2 cellular contexts compared by ENCODE assay signal in the genomic region with DNA sequence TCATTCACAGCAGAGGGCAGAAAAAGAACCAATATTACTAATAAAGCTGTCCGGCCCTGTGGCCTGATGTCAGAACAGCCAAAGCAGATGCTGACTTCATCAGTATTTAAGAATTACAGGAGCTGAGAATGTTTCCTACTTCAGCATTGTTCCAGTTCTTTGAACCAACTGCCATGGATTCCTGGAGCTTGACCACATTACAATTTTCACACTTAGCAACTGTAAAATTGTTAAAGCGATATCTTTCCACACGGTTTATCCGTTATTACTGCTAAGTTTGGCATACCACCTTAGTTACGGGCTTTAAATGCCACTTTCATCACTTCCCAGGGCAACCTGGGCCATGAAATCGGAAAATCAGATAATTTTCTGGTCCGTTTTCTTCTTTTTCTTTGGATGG.
TF ChIP-seq lines count a peak whose summit lies in the region.

No MANE protein-coding gene starts in this region.

TF ChIP-seq in H1, 55 proteins besides CTCF, POLR2A, EP300 and RAD21:
- TF ChIP-seq TAF7 (optimal IDR thresholded peaks at IDR 0.05; ENCODE audit: borderline replicate concordance, low read depth, low read length) (no peak), ASH2L (IDR thresholded peaks at IDR 0.05; ENCODE audit: low read length) (no peak), SUZ12 (IDR thresholded peaks at IDR 0.05; ENCODE audit: low read length) (no peak), CBX8 (IDR thresholded peaks at IDR 0.05; ENCODE audit: borderline replicate concordance, low read depth, low read length) (no peak), SAP30 (IDR thresholded peaks at IDR 0.05; ENCODE audit: insufficient read depth, insufficient replicate concordance, low read length) (no peak), KDM4A (IDR thresholded peaks at IDR 0.05; ENCODE audit: low read depth, low read length, severe bottlenecking) (no peak), POLR2AphosphoS5 (IDR thresholded peaks at IDR 0.05; ENCODE audit: low read depth, low read length) (no peak), RBBP5 (IDR thresholded peaks at IDR 0.05; ENCODE audit: borderline replicate concordance, low read depth, low read length) (no peak), TEAD4 (IDR thresholded peaks at IDR 0.05; ENCODE audit: low read depth, low read length) (no peak), KDM5A (IDR thresholded peaks at IDR 0.05; ENCODE audit: low read length) (no peak), NRF1 (IDR thresholded peaks at IDR 0.05; ENCODE audit: low read depth, low read length) (no peak), EGR1 (IDR thresholded peaks at IDR 0.05; ENCODE audit: borderline replicate concordance, low read depth, low read length) (no peak), CHD2 (IDR thresholded peaks at IDR 0.05; ENCODE audit: low read length) (no peak)
- TF ChIP-seq, protein P1, sequence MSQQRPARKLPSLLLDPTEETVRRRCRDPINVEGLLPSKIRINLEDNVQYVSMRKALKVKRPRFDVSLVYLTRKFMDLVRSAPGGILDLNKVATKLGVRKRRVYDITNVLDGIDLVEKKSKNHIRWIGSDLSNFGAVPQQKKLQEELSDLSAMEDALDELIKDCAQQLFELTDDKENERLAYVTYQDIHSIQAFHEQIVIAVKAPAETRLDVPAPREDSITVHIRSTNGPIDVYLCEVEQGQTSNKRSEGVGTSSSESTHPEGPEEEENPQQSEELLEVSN (IDR thresholded peaks at IDR 0.05), result no peak

TF ChIP-seq in SK-N-SH, 30 proteins besides CTCF, POLR2A, EP300 and RAD21:
- TF ChIP-seq TEAD4 (IDR thresholded peaks at IDR 0.05; ENCODE audit: borderline replicate concordance, insufficient read depth), result no peak
- no peak for TF ChIP-seq SMC3 (IDR thresholded peaks at IDR 0.05; ENCODE audit: low read depth, low read length)
- TF ChIP-seq, protein P2, sequence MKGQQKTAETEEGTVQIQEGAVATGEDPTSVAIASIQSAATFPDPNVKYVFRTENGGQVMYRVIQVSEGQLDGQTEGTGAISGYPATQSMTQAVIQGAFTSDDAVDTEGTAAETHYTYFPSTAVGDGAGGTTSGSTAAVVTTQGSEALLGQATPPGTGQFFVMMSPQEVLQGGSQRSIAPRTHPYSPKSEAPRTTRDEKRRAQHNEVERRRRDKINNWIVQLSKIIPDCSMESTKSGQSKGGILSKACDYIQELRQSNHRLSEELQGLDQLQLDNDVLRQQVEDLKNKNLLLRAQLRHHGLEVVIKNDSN (IDR thresholded peaks at IDR 0.05; ENCODE audit: borderline replicate concordance, low read depth), result no peak
- TF ChIP-seq TAF1 (IDR thresholded peaks at IDR 0.05; ENCODE audit: borderline replicate concordance, low read depth, low read length), result no peak
- TF ChIP-seq FOXJ3 (CRISPR knock-in tag; IDR thresholded peaks at IDR 0.05), result no peak
- TF ChIP-seq TCF12 (IDR thresholded peaks at IDR 0.05), result no peak
- TF ChIP-seq, protein P3, sequence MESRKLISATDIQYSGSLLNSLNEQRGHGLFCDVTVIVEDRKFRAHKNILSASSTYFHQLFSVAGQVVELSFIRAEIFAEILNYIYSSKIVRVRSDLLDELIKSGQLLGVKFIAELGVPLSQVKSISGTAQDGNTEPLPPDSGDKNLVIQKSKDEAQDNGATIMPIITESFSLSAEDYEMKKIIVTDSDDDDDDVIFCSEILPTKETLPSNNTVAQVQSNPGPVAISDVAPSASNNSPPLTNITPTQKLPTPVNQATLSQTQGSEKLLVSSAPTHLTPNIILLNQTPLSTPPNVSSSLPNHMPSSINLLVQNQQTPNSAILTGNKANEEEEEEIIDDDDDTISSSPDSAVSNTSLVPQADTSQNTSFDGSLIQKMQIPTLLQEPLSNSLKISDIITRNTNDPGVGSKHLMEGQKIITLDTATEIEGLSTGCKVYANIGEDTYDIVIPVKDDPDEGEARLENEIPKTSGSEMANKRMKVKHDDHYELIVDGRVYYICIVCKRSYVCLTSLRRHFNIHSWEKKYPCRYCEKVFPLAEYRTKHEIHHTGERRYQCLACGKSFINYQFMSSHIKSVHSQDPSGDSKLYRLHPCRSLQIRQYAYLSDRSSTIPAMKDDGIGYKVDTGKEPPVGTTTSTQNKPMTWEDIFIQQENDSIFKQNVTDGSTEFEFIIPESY (IDR thresholded peaks at IDR 0.05; ENCODE audit: borderline replicate concordance, low read depth), result no peak
- no peak for TF ChIP-seq NFIC (IDR thresholded peaks at IDR 0.05; ENCODE audit: borderline replicate concordance)
- TF ChIP-seq GATA2 (CRISPR knock-in tag; IDR thresholded peaks at IDR 0.05), result no peak
- no peak for TF ChIP-seq CHD2 (IDR thresholded peaks at IDR 0.05; ENCODE audit: low read length, partially characterized antibody)
- TF ChIP-seq RFX5 (IDR thresholded peaks at IDR 0.05; ENCODE audit: low read length), result no peak
- TF ChIP-seq, protein P4, sequence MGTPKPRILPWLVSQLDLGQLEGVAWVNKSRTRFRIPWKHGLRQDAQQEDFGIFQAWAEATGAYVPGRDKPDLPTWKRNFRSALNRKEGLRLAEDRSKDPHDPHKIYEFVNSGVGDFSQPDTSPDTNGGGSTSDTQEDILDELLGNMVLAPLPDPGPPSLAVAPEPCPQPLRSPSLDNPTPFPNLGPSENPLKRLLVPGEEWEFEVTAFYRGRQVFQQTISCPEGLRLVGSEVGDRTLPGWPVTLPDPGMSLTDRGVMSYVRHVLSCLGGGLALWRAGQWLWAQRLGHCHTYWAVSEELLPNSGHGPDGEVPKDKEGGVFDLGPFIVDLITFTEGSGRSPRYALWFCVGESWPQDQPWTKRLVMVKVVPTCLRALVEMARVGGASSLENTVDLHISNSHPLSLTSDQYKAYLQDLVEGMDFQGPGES (IDR thresholded peaks at IDR 0.05; ENCODE audit: low read depth, low read length), result no peak
- TF ChIP-seq NRF1 (IDR thresholded peaks at IDR 0.05; ENCODE audit: low read depth, low read length), result no peak
- TF ChIP-seq, protein P5, sequence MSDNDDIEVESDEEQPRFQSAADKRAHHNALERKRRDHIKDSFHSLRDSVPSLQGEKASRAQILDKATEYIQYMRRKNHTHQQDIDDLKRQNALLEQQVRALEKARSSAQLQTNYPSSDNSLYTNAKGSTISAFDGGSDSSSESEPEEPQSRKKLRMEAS (IDR thresholded peaks at IDR 0.05; ENCODE audit: low read depth), result no peak
- TF ChIP-seq, protein P6, sequence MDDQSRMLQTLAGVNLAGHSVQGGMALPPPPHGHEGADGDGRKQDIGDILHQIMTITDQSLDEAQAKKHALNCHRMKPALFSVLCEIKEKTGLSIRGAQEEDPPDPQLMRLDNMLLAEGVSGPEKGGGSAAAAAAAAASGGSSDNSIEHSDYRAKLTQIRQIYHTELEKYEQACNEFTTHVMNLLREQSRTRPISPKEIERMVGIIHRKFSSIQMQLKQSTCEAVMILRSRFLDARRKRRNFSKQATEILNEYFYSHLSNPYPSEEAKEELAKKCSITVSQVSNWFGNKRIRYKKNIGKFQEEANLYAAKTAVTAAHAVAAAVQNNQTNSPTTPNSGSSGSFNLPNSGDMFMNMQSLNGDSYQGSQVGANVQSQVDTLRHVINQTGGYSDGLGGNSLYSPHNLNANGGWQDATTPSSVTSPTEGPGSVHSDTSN (IDR thresholded peaks at IDR 0.05), result no peak
- TF ChIP-seq, protein P7, sequence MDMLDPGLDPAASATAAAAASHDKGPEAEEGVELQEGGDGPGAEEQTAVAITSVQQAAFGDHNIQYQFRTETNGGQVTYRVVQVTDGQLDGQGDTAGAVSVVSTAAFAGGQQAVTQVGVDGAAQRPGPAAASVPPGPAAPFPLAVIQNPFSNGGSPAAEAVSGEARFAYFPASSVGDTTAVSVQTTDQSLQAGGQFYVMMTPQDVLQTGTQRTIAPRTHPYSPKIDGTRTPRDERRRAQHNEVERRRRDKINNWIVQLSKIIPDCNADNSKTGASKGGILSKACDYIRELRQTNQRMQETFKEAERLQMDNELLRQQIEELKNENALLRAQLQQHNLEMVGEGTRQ (IDR thresholded peaks at IDR 0.05; ENCODE audit: borderline replicate concordance, low read depth, low read length), result no peak
- TF ChIP-seq FOXM1 (IDR thresholded peaks at IDR 0.05; ENCODE audit: low read depth), result no peak
- TF ChIP-seq, protein P8, sequence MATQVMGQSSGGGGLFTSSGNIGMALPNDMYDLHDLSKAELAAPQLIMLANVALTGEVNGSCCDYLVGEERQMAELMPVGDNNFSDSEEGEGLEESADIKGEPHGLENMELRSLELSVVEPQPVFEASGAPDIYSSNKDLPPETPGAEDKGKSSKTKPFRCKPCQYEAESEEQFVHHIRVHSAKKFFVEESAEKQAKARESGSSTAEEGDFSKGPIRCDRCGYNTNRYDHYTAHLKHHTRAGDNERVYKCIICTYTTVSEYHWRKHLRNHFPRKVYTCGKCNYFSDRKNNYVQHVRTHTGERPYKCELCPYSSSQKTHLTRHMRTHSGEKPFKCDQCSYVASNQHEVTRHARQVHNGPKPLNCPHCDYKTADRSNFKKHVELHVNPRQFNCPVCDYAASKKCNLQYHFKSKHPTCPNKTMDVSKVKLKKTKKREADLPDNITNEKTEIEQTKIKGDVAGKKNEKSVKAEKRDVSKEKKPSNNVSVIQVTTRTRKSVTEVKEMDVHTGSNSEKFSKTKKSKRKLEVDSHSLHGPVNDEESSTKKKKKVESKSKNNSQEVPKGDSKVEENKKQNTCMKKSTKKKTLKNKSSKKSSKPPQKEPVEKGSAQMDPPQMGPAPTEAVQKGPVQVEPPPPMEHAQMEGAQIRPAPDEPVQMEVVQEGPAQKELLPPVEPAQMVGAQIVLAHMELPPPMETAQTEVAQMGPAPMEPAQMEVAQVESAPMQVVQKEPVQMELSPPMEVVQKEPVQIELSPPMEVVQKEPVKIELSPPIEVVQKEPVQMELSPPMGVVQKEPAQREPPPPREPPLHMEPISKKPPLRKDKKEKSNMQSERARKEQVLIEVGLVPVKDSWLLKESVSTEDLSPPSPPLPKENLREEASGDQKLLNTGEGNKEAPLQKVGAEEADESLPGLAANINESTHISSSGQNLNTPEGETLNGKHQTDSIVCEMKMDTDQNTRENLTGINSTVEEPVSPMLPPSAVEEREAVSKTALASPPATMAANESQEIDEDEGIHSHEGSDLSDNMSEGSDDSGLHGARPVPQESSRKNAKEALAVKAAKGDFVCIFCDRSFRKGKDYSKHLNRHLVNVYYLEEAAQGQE (IDR thresholded peaks at IDR 0.05; ENCODE audit: low read depth, low read length), result no peak
- no peak for TF ChIP-seq GABPA (IDR thresholded peaks at IDR 0.05; ENCODE audit: low read depth)
- TF ChIP-seq FOSL2 (IDR thresholded peaks at IDR 0.05; ENCODE audit: borderline replicate concordance, low read depth), result no peak
